1 cellular context compared by ENCODE assay signal in the genomic region with DNA sequence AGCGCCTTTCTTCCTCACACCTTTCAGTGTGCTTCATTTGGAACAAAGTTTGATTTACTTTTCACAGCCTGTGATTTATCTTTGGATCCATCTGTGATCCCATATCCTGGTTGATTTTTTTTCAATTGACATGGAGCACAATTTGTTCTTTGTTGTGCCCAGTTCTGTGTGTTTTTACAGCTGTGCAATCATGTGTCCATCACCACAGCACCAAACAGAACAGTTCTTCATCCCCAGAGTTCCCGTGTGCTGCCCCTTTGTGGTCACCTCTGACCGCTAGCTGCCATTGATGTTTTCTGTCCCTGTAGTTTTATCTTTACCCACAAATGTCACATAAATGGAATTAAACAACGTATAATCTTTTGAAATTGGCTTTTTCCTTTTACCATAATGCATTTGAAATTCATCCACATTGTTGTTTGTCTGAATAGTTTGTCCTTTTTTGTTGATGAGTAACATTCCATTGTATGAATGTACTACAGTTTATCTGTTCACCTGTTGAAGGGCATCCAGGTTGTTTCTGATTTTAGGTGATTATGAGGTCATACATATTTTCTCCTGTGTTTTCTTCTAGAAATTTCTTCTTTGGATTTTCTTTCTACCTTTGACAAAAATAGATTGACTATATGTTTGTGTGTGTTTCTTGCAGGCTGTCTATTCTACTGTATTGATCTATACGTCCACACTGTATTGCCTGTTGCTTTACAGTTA.
TF ChIP-seq lines count a peak whose summit lies in the region.

No MANE protein-coding gene starts in this region.

TF ChIP-seq in HepG2, 621 proteins besides CTCF, POLR2A, EP300 and RAD21 (continues in another document):
- TF ChIP-seq MYC (CRISPR knock-in tag; IDR thresholded peaks at IDR 0.05; ENCODE audit: borderline replicate concordance), result no peak
- TF ChIP-seq ZKSCAN5 (CRISPR knock-in tag; IDR thresholded peaks at IDR 0.05), result no peak
- TF ChIP-seq SMAD1 (CRISPR knock-in tag; IDR thresholded peaks at IDR 0.05; ENCODE audit: borderline replicate concordance, low read depth), result no peak
- TF ChIP-seq, protein P1, sequence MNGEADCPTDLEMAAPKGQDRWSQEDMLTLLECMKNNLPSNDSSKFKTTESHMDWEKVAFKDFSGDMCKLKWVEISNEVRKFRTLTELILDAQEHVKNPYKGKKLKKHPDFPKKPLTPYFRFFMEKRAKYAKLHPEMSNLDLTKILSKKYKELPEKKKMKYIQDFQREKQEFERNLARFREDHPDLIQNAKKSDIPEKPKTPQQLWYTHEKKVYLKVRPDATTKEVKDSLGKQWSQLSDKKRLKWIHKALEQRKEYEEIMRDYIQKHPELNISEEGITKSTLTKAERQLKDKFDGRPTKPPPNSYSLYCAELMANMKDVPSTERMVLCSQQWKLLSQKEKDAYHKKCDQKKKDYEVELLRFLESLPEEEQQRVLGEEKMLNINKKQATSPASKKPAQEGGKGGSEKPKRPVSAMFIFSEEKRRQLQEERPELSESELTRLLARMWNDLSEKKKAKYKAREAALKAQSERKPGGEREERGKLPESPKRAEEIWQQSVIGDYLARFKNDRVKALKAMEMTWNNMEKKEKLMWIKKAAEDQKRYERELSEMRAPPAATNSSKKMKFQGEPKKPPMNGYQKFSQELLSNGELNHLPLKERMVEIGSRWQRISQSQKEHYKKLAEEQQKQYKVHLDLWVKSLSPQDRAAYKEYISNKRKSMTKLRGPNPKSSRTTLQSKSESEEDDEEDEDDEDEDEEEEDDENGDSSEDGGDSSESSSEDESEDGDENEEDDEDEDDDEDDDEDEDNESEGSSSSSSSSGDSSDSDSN (CRISPR knock-in tag; IDR thresholded peaks at IDR 0.05), result no peak
- no peak for TF ChIP-seq PAF1 (CRISPR knock-in tag; IDR thresholded peaks at IDR 0.05)
- 0 out of 2 replicates have a peak, but pooled peaks have one; percentile 18 for TF ChIP-seq ELF3 (CRISPR knock-in tag; IDR thresholded peaks at IDR 0.05)
- TF ChIP-seq ZNF570 (CRISPR knock-in tag; IDR thresholded peaks at IDR 0.05; ENCODE audit: borderline replicate concordance), result no peak
- TF ChIP-seq SOX5 (CRISPR knock-in tag; IDR thresholded peaks at IDR 0.05; ENCODE audit: borderline replicate concordance), result 0 out of 2 replicates have a peak, but pooled peaks have one; percentile 26
- TF ChIP-seq, protein P2, sequence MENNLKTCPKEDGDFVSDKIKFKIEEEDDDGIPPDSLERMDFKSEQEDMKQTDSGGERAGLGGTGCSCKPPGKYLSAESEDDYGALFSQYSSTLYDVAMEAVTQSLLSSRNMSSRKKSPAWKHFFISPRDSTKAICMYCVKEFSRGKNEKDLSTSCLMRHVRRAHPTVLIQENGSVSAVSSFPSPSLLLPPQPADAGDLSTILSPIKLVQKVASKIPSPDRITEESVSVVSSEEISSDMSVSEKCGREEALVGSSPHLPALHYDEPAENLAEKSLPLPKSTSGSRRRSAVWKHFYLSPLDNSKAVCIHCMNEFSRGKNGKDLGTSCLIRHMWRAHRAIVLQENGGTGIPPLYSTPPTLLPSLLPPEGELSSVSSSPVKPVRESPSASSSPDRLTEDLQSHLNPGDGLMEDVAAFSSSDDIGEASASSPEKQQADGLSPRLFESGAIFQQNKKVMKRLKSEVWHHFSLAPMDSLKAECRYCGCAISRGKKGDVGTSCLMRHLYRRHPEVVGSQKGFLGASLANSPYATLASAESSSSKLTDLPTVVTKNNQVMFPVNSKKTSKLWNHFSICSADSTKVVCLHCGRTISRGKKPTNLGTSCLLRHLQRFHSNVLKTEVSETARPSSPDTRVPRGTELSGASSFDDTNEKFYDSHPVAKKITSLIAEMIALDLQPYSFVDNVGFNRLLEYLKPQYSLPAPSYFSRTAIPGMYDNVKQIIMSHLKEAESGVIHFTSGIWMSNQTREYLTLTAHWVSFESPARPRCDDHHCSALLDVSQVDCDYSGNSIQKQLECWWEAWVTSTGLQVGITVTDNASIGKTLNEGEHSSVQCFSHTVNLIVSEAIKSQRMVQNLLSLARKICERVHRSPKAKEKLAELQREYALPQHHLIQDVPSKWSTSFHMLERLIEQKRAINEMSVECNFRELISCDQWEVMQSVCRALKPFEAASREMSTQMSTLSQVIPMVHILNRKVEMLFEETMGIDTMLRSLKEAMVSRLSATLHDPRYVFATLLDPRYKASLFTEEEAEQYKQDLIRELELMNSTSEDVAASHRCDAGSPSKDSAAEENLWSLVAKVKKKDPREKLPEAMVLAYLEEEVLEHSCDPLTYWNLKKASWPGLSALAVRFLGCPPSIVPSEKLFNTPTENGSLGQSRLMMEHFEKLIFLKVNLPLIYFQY (CRISPR knock-in tag; IDR thresholded peaks at IDR 0.05; ENCODE audit: borderline replicate concordance), result no peak
- no peak for TF ChIP-seq IRX3 (CRISPR knock-in tag; IDR thresholded peaks at IDR 0.05; ENCODE audit: borderline replicate concordance, low read depth)
- no peak for TF ChIP-seq ATF2 (CRISPR knock-in tag; IDR thresholded peaks at IDR 0.05)
- TF ChIP-seq SRSF1 (optimal IDR thresholded peaks at IDR 0.05; ENCODE audit: low read depth, low read length), result no peak
- no peak for TF ChIP-seq FOSL1 (CRISPR knock-in tag; IDR thresholded peaks at IDR 0.05; ENCODE audit: borderline replicate concordance)
- no peak for TF ChIP-seq MAFK (conservative IDR thresholded peaks at IDR 0.05 in 1 of 2, IDR thresholded peaks at IDR 0.05 in 1 of 2; ENCODE audit: low read length in 2 of 2)
- no peak for TF ChIP-seq U2AF2 (IDR thresholded peaks at IDR 0.05; ENCODE audit: low read depth, low read length)
- no peak for TF ChIP-seq RFXANK (CRISPR knock-in tag; IDR thresholded peaks at IDR 0.05)
- no peak for TF ChIP-seq ZNF788 (CRISPR knock-in tag; IDR thresholded peaks at IDR 0.05; ENCODE audit: borderline replicate concordance)
- no peak for TF ChIP-seq ZNF737 (CRISPR knock-in tag; IDR thresholded peaks at IDR 0.05; ENCODE audit: borderline replicate concordance)
- TF ChIP-seq ZBTB33 (CRISPR knock-in tag; IDR thresholded peaks at IDR 0.05), result peak; percentile 94
- TF ChIP-seq PITX1 (CRISPR knock-in tag; IDR thresholded peaks at IDR 0.05), result no peak
- no peak for TF ChIP-seq ZNF124 (CRISPR knock-in tag; IDR thresholded peaks at IDR 0.05)
- TF ChIP-seq ZNF615 (CRISPR knock-in tag; IDR thresholded peaks at IDR 0.05; ENCODE audit: borderline replicate concordance), result no peak
- no peak for TF ChIP-seq ZNF30 (CRISPR knock-in tag; IDR thresholded peaks at IDR 0.05)
- TF ChIP-seq ZNF20 (CRISPR knock-in tag; IDR thresholded peaks at IDR 0.05), result no peak
- TF ChIP-seq, protein P3, sequence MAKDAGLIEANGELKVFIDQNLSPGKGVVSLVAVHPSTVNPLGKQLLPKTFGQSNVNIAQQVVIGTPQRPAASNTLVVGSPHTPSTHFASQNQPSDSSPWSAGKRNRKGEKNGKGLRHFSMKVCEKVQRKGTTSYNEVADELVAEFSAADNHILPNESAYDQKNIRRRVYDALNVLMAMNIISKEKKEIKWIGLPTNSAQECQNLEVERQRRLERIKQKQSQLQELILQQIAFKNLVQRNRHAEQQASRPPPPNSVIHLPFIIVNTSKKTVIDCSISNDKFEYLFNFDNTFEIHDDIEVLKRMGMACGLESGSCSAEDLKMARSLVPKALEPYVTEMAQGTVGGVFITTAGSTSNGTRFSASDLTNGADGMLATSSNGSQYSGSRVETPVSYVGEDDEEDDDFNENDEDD (CRISPR knock-in tag; IDR thresholded peaks at IDR 0.05; ENCODE audit: borderline replicate concordance), result no peak
- TF ChIP-seq ZNF557 (CRISPR knock-in tag; IDR thresholded peaks at IDR 0.05), result no peak
- no peak for TF ChIP-seq ZNF543 (CRISPR knock-in tag; IDR thresholded peaks at IDR 0.05)
- TF ChIP-seq SAP130 (CRISPR knock-in tag; IDR thresholded peaks at IDR 0.05; ENCODE audit: low read depth), result peak; percentile 62
- no peak for TF ChIP-seq ZNF558 (CRISPR knock-in tag; IDR thresholded peaks at IDR 0.05; ENCODE audit: borderline replicate concordance)
- TF ChIP-seq SOX13 (IDR thresholded peaks at IDR 0.05), result no peak
- TF ChIP-seq SOX13 (CRISPR knock-in tag; conservative IDR thresholded peaks at IDR 0.05 in 1 of 2, IDR thresholded peaks at IDR 0.05 in 1 of 2), result peak in 1 of 2 experiments; percentile 10; a peak in 1 of 4 replicates
- TF ChIP-seq ZNF33A (CRISPR knock-in tag; IDR thresholded peaks at IDR 0.05; ENCODE audit: borderline replicate concordance), result no peak
- 0 out of 2 replicates have a peak, but pooled peaks have one; percentile 14 for TF ChIP-seq FOXA3 (CRISPR knock-in tag; IDR thresholded peaks at IDR 0.05)
- TF ChIP-seq MYNN (CRISPR knock-in tag; IDR thresholded peaks at IDR 0.05; ENCODE audit: low read depth), result no peak
- no peak for TF ChIP-seq TFDP2 (CRISPR knock-in tag; IDR thresholded peaks at IDR 0.05)
- TF ChIP-seq ZNF572 (CRISPR knock-in tag; IDR thresholded peaks at IDR 0.05), result no peak
- TF ChIP-seq, protein P4, sequence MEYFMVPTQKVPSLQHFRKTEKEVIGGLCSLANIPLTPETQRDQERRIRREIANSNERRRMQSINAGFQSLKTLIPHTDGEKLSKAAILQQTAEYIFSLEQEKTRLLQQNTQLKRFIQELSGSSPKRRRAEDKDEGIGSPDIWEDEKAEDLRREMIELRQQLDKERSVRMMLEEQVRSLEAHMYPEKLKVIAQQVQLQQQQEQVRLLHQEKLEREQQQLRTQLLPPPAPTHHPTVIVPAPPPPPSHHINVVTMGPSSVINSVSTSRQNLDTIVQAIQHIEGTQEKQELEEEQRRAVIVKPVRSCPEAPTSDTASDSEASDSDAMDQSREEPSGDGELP (IDR thresholded peaks at IDR 0.05; ENCODE audit: borderline replicate concordance, low read depth), result peak; percentile 83
- no peak for TF ChIP-seq PAX8 (CRISPR knock-in tag; IDR thresholded peaks at IDR 0.05; ENCODE audit: borderline replicate concordance)
- TF ChIP-seq ZNF225 (CRISPR knock-in tag; IDR thresholded peaks at IDR 0.05), result no peak
- TF ChIP-seq MXD4 (CRISPR knock-in tag; IDR thresholded peaks at IDR 0.05), result no peak
- TF ChIP-seq SALL2 (CRISPR knock-in tag; IDR thresholded peaks at IDR 0.05), result 0 out of 2 replicates have a peak, but pooled peaks have one; percentile 23
- TF ChIP-seq ZFP36L1 (CRISPR knock-in tag; IDR thresholded peaks at IDR 0.05), result no peak
- TF ChIP-seq STAG1 (CRISPR knock-in tag; IDR thresholded peaks at IDR 0.05), result peak; percentile 44
- no peak for TF ChIP-seq MLLT10 (CRISPR knock-in tag; IDR thresholded peaks at IDR 0.05)
- no peak for TF ChIP-seq MIER2 (CRISPR knock-in tag; IDR thresholded peaks at IDR 0.05)
- no peak for TF ChIP-seq ZFP41 (CRISPR knock-in tag; IDR thresholded peaks at IDR 0.05; ENCODE audit: borderline replicate concordance)
- TF ChIP-seq POLR2G (IDR thresholded peaks at IDR 0.05; ENCODE audit: low read depth, low read length), result no peak
- TF ChIP-seq NPAS2 (CRISPR knock-in tag; IDR thresholded peaks at IDR 0.05; ENCODE audit: borderline replicate concordance), result no peak
- TF ChIP-seq RFX1 (IDR thresholded peaks at IDR 0.05), result no peak
- no peak for TF ChIP-seq MED1 (CRISPR knock-in tag; IDR thresholded peaks at IDR 0.05)
